ENCODE assay signal across 8 cellular contexts in the genomic region with DNA sequence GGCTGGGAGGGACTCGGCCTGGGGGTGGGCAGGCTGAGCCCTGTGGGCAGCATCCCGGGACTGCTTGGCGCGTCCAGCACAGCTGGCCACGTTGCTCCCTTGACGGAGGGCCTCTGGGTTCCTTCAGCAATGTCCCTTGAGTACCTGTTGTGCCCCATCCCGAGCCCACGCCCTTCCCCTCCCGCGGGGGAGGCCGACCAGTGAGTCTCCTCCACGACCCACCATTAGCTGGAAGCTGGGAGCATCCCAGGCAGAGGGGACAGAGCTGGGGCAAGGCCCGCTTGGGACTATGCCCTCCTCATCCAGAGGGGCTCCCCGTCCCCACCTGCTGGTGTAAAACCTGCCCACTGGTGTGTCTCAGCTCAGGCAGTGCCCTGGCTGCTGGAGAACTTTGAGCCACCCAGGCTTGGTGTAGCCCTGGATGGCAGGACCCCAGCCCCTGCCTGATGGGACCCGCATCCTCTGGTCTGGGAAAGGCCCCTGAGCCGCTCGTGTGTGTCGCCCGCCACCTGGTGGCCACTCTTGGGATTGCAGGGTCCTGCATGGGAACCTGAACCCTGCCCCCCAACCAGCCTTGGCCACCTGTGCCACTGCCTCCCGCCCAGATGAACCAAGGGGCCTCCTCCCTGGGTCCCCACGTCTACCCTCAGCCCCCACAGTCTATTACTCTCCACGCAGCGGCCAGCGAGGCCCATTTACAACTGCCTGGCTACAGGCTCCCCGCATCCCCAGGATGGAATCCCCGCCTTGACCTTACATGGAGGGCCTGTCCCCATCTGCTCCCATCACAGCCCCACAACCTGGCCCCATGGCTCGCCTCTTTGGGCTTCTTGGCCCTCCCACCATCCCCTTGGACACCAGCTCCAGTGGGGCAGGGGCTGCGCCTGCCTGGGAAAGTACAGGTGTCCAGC. TPM values are rescaled to one million over a fixed set of nuclear protein-coding genes. Genes with fewer than 3 reads are reported as not detected.
DNase-seq lines count a peak whose midpoint lies in the region; ATAC-seq, FAIRE-seq and TF ChIP-seq lines count a peak whose summit lies in the region.

No MANE protein-coding gene starts in this region.

- WGBS in pancreas, 2 donors: 30 to 37% methylated on average over 27 to 28 of the region's 28 CpGs

- H3K27ac ChIP-seq in RWPE2 (ENCODE audit: poor library complexity, severe bottlenecking): no peak overlapping the region
- no peak overlapping the region for H3K27ac ChIP-seq in pancreas

- FAIRE-seq in frontal cortex (lab: Jason Lieb, UNC): no peak
- FAIRE-seq in pancreas (lab: Jason Lieb, UNC): no peak

- peak overlapping the region; percentile 69 for H3K27ac Mint-ChIP-seq in type B pancreatic cell

- H3K27me3 Mint-ChIP-seq in type B pancreatic cell: no peaks in the 10 kb centered on the region

- no peak overlapping the region for H3K4me3 Mint-ChIP-seq in type B pancreatic cell

- peak; percentile 40; the same call in 2 of the 3 replicates for ATAC-seq in RWPE2 (ENCODE audit: low read depth)
- ATAC-seq in pancreas: peak; percentile 60 to 85 (median 78)
- ATAC-seq in GM21423 (IDR thresholded peaks at IDR 0.05; ENCODE audit: unreplicated experiment): no peak

- H3K9me3 ChIP-seq in RWPE2 (ENCODE audit: severe bottlenecking): no peaks in the 10 kb centered on the region
- H3K9me3 ChIP-seq in pancreas: no peaks in the 10 kb centered on the region

- H3K4me3 ChIP-seq in HFF-Myc (replicated peaks; ENCODE audit: low read depth, low read length): no peak overlapping the region
- H3K4me3 ChIP-seq in RWPE2 (ENCODE audit: severe bottlenecking): no peak overlapping the region
- no peak overlapping the region for H3K4me3 ChIP-seq in pancreas

- intact Hi-C loops in pancreas (cut with DNase I): loop anchor here in 1 of 3 donors (2.0 kb wide), 1 partner anchor 37 kb away; no protein-coding TSS in a partner anchor

- H3K9me3 Mint-ChIP-seq in type B pancreatic cell: no peaks in the 10 kb centered on the region

- DNase-seq in C1 segment of cervical spinal cord (lab: John Stamatoyannopoulos, UW) (peak in 11 of 14 donors; percentile 7 to 66 (median 23)), HFF-Myc (ENCODE audit: extremely low read depth, low read depth) (no peak), RWPE2 (ENCODE audit: low spot score) (no peak), activated gamma-delta T cell (lab: John Stamatoyannopoulos, UW) (peak; percentile 52), frontal cortex (ENCODE audit: low spot score in 2 of 2) (peak; percentile 79 to 85), pancreas (peak; percentile 50 to 98 (median 82)), type B pancreatic cell (ENCODE audit: extremely low spot score, unreplicated experiment) (peak; percentile 93)

- no peaks in the 10 kb centered on the region for H3K36me3 Mint-ChIP-seq in type B pancreatic cell

- peaks cover 12% of the 10 kb centered on the region for H3K4me1 Mint-ChIP-seq in type B pancreatic cell (ENCODE audit: unreplicated experiment)

- TF ChIP-seq CTCF in HFF-Myc (IDR thresholded peaks at IDR 0.05; ENCODE audit: low read depth, low read length, missing control alignments) (peak; percentile 70), RWPE2 (IDR thresholded peaks at IDR 0.05; ENCODE audit: poor library complexity, severe bottlenecking) (peak; percentile 92), pancreas (IDR thresholded peaks at IDR 0.05) (peak; percentile 98 to 100 (median 99)), type B pancreatic cell (conservative IDR thresholded peaks at IDR 0.05) (peak; percentile 98)

- H3K36me3 ChIP-seq in RWPE2 (ENCODE audit: low read depth): no peaks in the 10 kb centered on the region
- no peaks in the 10 kb centered on the region for H3K36me3 ChIP-seq in pancreas

- peaks cover 6% of the 10 kb centered on the region for H3K4me1 ChIP-seq in RWPE2 (ENCODE audit: insufficient read depth, poor library complexity, severe bottlenecking)
- H3K4me1 ChIP-seq in pancreas: peaks cover 0 to 5% (median 0%) of the 10 kb centered on the region in 3 donors

- H3K27me3 ChIP-seq in RWPE2 (ENCODE audit: insufficient read depth, poor library complexity, severe bottlenecking) (no peaks in the 10 kb centered on the region), pancreas (no peaks in the 10 kb centered on the region)

RNA-seq across cellular contexts. Expression of gene ARHGAP8, which starts 16.6 kb away (rescaled TPM):
- total RNA-seq in frontal cortex (1.2 TPM), pancreas (10 to 100 TPM in 4 of 6 donors, 1 to 10 TPM in 2; 8.6 to 20.1 (median 11.1) TPM), type B pancreatic cell (ENCODE audit: low replicate concordance) (18.0 and 40.3 TPM in 2 replicates)
- polyA plus RNA-seq in pancreas: 10 to 100 TPM; 52.2 to 59.2 TPM

RNA-seq across cellular contexts. Expression of gene PRR5, which starts 33.8 kb away (rescaled TPM):
- total RNA-seq in frontal cortex: 10.6 TPM
- total RNA-seq in pancreas: 10 to 100 TPM in 3 of 6 donors, 1 to 10 TPM in 3; 7.0 to 10.7 (median 10.0) TPM
- 10 to 100 TPM; 12.7 to 23.0 TPM for polyA plus RNA-seq in pancreas
- total RNA-seq in type B pancreatic cell (ENCODE audit: low replicate concordance): 21.2 and 30.8 TPM in 2 replicates

Comparison
In these comparisons a context has a peak if more than half of its experiments do, and no peak if none do; other contexts are left out.
1. DNase-seq: peak in C1 segment of cervical spinal cord (11 of 14), activated gamma-delta T cell (single experiment), frontal cortex (2 of 2), pancreas (6 of 6) and type B pancreatic cell (single experiment); none in HFF-Myc (single experiment) and RWPE2 (single experiment).
2. Peak in every context shown above with its lines, with median percentiles within 50 percentile points of each other: CTCF ChIP-seq.